In the genomic region with DNA sequence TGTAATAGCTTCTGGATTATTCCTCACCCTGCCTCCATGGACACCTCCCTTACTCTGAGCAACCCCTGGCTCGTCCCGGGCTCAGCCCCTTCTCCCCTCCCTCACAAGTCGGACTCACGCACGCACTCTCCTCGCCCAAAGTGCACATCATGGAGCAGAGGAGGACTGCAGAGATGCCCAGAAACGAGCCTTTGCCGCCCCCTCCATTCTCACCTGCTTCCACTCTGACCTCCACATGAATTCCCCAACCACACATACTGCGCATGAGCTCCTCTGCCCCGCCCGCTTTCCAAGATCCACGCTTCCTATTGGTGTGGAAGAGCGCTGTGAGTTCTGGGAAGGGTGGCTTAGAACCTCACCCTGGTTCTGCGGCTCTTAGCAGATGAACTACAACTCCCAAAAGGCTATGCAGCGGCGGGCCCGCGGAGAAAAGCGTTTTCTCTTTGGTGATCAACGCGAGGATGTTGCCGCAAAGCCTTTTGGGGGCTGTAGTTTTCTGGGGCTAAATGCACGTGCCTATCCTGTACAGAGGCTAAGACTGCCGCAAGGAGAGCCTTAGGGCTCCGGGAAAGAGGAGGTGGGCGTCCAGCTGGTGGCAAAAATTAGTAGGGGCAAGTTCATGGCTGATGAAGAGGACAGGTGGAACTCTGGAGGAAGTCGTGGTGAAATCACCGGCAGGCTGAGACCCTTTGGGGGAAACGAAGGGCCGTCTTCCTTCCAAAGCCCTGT, we compare ENCODE assay signal across 1 cellular context.
TF ChIP-seq lines count a peak whose summit lies in the region.

A gene (minus strand): TSS at position 261 of the 729 bp plus-strand sequence. CDS start 1,618 bp downstream, outside the sequence.

TF ChIP-seq in HepG2, 621 proteins besides CTCF, POLR2A, EP300 and RAD21 (continued from another document and continues in another):
- TF ChIP-seq, protein P1, sequence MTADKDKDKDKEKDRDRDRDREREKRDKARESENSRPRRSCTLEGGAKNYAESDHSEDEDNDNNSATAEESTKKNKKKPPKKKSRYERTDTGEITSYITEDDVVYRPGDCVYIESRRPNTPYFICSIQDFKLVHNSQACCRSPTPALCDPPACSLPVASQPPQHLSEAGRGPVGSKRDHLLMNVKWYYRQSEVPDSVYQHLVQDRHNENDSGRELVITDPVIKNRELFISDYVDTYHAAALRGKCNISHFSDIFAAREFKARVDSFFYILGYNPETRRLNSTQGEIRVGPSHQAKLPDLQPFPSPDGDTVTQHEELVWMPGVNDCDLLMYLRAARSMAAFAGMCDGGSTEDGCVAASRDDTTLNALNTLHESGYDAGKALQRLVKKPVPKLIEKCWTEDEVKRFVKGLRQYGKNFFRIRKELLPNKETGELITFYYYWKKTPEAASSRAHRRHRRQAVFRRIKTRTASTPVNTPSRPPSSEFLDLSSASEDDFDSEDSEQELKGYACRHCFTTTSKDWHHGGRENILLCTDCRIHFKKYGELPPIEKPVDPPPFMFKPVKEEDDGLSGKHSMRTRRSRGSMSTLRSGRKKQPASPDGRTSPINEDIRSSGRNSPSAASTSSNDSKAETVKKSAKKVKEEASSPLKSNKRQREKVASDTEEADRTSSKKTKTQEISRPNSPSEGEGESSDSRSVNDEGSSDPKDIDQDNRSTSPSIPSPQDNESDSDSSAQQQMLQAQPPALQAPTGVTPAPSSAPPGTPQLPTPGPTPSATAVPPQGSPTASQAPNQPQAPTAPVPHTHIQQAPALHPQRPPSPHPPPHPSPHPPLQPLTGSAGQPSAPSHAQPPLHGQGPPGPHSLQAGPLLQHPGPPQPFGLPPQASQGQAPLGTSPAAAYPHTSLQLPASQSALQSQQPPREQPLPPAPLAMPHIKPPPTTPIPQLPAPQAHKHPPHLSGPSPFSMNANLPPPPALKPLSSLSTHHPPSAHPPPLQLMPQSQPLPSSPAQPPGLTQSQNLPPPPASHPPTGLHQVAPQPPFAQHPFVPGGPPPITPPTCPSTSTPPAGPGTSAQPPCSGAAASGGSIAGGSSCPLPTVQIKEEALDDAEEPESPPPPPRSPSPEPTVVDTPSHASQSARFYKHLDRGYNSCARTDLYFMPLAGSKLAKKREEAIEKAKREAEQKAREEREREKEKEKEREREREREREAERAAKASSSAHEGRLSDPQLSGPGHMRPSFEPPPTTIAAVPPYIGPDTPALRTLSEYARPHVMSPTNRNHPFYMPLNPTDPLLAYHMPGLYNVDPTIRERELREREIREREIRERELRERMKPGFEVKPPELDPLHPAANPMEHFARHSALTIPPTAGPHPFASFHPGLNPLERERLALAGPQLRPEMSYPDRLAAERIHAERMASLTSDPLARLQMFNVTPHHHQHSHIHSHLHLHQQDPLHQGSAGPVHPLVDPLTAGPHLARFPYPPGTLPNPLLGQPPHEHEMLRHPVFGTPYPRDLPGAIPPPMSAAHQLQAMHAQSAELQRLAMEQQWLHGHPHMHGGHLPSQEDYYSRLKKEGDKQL (CRISPR knock-in tag; IDR thresholded peaks at IDR 0.05; ENCODE audit: low read depth), result no peak
- TF ChIP-seq, protein P2, sequence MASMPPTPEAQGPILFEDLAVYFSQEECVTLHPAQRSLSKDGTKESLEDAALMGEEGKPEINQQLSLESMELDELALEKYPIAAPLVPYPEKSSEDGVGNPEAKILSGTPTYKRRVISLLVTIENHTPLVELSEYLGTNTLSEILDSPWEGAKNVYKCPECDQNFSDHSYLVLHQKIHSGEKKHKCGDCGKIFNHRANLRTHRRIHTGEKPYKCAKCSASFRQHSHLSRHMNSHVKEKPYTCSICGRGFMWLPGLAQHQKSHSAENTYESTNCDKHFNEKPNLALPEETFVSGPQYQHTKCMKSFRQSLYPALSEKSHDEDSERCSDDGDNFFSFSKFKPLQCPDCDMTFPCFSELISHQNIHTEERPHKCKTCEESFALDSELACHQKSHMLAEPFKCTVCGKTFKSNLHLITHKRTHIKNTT (CRISPR knock-in tag; IDR thresholded peaks at IDR 0.05), result peak; percentile 29; the same call in 1 of the 2 replicates
- TF ChIP-seq ZFP41 (CRISPR knock-in tag; IDR thresholded peaks at IDR 0.05; ENCODE audit: borderline replicate concordance) (peak; percentile 56; the same call in 1 of the 2 replicates), ZNF891 (CRISPR knock-in tag; IDR thresholded peaks at IDR 0.05) (peak; percentile 24; the same call in 1 of the 2 replicates), MTA3 (CRISPR knock-in tag; IDR thresholded peaks at IDR 0.05) (no peak), SIX4 (CRISPR knock-in tag; IDR thresholded peaks at IDR 0.05) (no peak), ZSCAN25 (CRISPR knock-in tag; IDR thresholded peaks at IDR 0.05) (peak; percentile 28; the same call in 1 of the 2 replicates), MLLT10 (CRISPR knock-in tag; IDR thresholded peaks at IDR 0.05) (no peak), SMC3 (IDR thresholded peaks at IDR 0.05; ENCODE audit: low read length) (no peak), ZNF44 (CRISPR knock-in tag; IDR thresholded peaks at IDR 0.05) (peak; percentile 73), YY1 (IDR thresholded peaks at IDR 0.05; ENCODE audit: insufficient read depth, insufficient replicate concordance, low read depth, low read length) (peak; percentile 53), ZEB1 (IDR thresholded peaks at IDR 0.05; ENCODE audit: insufficient replicate concordance, low read depth) (peak; percentile 57), GLI4 (CRISPR knock-in tag; IDR thresholded peaks at IDR 0.05; ENCODE audit: borderline replicate concordance) (peak; percentile 88; the same call in 1 of the 2 replicates), SOX5 (CRISPR knock-in tag; IDR thresholded peaks at IDR 0.05; ENCODE audit: borderline replicate concordance) (0 out of 2 replicates have a peak, but pooled peaks have one; percentile 17)
- TF ChIP-seq, protein P3, sequence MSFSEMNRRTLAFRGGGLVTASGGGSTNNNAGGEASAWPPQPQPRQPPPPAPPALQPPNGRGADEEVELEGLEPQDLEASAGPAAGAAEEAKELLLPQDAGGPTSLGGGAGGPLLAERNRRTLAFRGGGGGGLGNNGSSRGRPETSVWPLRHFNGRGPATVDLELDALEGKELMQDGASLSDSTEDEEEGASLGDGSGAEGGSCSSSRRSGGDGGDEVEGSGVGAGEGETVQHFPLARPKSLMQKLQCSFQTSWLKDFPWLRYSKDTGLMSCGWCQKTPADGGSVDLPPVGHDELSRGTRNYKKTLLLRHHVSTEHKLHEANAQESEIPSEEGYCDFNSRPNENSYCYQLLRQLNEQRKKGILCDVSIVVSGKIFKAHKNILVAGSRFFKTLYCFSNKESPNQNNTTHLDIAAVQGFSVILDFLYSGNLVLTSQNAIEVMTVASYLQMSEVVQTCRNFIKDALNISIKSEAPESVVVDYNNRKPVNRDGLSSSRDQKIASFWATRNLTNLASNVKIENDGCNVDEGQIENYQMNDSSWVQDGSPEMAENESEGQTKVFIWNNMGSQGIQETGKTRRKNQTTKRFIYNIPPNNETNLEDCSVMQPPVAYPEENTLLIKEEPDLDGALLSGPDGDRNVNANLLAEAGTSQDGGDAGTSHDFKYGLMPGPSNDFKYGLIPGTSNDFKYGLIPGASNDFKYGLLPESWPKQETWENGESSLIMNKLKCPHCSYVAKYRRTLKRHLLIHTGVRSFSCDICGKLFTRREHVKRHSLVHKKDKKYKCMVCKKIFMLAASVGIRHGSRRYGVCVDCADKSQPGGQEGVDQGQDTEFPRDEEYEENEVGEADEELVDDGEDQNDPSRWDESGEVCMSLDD (CRISPR knock-in tag; IDR thresholded peaks at IDR 0.05; ENCODE audit: borderline replicate concordance), result no peak; the same call in 1 of the 2 replicates
- TF ChIP-seq, protein P4, sequence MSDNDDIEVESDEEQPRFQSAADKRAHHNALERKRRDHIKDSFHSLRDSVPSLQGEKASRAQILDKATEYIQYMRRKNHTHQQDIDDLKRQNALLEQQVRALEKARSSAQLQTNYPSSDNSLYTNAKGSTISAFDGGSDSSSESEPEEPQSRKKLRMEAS (IDR thresholded peaks at IDR 0.05), result peak; percentile 98
- TF ChIP-seq, protein P5, sequence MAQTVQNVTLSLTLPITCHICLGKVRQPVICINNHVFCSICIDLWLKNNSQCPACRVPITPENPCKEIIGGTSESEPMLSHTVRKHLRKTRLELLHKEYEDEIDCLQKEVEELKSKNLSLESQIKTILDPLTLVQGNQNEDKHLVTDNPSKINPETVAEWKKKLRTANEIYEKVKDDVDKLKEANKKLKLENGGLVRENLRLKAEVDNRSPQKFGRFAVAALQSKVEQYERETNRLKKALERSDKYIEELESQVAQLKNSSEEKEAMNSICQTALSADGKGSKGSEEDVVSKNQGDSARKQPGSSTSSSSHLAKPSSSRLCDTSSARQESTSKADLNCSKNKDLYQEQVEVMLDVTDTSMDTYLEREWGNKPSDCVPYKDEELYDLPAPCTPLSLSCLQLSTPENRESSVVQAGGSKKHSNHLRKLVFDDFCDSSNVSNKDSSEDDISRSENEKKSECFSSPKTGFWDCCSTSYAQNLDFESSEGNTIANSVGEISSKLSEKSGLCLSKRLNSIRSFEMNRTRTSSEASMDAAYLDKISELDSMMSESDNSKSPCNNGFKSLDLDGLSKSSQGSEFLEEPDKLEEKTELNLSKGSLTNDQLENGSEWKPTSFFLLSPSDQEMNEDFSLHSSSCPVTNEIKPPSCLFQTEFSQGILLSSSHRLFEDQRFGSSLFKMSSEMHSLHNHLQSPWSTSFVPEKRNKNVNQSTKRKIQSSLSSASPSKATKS (CRISPR knock-in tag; IDR thresholded peaks at IDR 0.05), result no peak; the same call in 1 of the 2 replicates
- TF ChIP-seq, protein P6, sequence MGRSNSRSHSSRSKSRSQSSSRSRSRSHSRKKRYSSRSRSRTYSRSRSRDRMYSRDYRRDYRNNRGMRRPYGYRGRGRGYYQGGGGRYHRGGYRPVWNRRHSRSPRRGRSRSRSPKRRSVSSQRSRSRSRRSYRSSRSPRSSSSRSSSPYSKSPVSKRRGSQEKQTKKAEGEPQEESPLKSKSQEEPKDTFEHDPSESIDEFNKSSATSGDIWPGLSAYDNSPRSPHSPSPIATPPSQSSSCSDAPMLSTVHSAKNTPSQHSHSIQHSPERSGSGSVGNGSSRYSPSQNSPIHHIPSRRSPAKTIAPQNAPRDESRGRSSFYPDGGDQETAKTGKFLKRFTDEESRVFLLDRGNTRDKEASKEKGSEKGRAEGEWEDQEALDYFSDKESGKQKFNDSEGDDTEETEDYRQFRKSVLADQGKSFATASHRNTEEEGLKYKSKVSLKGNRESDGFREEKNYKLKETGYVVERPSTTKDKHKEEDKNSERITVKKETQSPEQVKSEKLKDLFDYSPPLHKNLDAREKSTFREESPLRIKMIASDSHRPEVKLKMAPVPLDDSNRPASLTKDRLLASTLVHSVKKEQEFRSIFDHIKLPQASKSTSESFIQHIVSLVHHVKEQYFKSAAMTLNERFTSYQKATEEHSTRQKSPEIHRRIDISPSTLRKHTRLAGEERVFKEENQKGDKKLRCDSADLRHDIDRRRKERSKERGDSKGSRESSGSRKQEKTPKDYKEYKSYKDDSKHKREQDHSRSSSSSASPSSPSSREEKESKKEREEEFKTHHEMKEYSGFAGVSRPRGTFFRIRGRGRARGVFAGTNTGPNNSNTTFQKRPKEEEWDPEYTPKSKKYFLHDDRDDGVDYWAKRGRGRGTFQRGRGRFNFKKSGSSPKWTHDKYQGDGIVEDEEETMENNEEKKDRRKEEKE (IDR thresholded peaks at IDR 0.05), result no peak
- TF ChIP-seq, protein P7, sequence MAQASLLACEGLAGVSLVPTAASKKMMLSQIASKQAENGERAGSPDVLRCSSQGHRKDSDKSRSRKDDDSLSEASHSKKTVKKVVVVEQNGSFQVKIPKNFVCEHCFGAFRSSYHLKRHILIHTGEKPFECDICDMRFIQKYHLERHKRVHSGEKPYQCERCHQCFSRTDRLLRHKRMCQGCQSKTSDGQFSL (CRISPR knock-in tag; IDR thresholded peaks at IDR 0.05), result peak; percentile 28; the same call in 1 of the 2 replicates
- TF ChIP-seq, protein P8, sequence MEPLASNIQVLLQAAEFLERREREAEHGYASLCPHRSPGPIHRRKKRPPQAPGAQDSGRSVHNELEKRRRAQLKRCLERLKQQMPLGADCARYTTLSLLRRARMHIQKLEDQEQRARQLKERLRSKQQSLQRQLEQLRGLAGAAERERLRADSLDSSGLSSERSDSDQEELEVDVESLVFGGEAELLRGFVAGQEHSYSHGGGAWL (CRISPR knock-in tag; IDR thresholded peaks at IDR 0.05), result peak; percentile 100
- TF ChIP-seq, protein P9, sequence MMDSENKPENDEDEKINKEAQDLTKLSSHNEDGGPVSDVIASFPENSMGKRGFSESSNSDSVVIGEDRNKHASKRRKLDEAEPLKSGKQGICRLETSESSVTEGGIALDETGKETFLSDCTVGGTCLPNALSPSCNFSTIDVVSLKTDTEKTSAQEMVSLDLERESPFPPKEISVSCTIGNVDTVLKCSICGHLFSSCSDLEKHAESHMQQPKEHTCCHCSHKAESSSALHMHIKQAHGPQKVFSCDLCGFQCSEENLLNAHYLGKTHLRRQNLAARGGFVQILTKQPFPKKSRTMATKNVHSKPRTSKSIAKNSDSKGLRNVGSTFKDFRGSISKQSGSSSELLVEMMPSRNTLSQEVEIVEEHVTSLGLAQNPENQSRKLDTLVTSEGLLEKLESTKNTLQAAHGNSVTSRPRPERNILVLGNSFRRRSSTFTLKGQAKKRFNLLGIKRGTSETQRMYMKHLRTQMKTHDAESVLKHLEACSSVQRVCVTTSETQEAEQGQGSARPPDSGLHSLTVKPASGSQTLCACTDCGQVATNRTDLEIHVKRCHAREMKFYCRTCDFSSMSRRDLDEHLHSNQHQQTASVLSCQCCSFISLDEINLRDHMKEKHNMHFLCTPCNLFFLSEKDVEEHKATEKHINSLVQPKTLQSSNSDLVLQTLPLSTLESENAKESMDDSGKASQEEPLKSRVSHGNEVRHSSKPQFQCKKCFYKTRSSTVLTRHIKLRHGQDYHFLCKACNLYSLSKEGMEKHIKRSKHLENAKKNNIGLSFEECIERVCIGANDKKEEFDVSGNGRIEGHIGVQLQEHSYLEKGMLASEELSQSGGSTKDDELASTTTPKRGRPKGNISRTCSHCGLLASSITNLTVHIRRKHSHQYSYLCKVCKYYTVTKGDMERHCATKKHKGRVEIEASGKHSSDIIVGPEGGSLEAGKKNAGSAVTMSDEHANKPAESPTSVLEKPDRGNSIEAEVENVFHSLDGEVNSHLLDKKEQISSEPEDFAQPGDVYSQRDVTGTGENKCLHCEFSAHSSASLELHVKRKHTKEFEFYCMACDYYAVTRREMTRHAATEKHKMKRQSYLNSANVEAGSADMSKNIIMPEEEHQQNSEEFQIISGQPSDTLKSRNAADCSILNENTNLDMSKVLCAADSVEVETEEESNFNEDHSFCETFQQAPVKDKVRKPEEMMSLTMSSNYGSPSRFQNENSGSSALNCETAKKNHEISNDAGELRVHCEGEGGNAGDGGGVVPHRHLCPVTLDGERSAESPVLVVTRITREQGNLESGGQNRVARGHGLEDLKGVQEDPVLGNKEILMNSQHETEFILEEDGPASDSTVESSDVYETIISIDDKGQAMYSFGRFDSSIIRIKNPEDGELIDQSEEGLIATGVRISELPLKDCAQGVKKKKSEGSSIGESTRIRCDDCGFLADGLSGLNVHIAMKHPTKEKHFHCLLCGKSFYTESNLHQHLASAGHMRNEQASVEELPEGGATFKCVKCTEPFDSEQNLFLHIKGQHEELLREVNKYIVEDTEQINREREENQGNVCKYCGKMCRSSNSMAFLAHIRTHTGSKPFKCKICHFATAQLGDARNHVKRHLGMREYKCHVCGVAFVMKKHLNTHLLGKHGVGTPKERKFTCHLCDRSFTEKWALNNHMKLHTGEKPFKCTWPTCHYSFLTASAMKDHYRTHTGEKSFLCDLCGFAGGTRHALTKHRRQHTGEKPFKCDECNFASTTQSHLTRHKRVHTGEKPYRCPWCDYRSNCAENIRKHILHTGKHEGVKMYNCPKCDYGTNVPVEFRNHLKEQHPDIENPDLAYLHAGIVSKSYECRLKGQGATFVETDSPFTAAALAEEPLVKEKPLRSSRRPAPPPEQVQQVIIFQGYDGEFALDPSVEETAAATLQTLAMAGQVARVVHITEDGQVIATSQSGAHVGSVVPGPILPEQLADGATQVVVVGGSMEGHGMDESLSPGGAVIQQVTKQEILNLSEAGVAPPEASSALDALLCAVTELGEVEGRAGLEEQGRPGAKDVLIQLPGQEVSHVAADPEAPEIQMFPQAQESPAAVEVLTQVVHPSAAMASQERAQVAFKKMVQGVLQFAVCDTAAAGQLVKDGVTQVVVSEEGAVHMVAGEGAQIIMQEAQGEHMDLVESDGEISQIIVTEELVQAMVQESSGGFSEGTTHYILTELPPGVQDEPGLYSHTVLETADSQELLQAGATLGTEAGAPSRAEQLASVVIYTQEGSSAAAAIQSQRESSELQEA (CRISPR knock-in tag; IDR thresholded peaks at IDR 0.05; ENCODE audit: not compliant biosample characterization), result peak; percentile 82
